In genomic region chr1:202643397-202644218, GRCh38 we compare ENCODE assay signal across 7 cellular contexts.
DNase-seq lines count a peak whose midpoint lies in the region; ATAC-seq, FAIRE-seq and TF ChIP-seq lines count a peak whose summit lies in the region.

No MANE protein-coding gene starts in this region.

- H3K27me3 ChIP-seq in H7 (ENCODE audit: control insufficient read depth, insufficient read depth, low read length) (peaks cover 27% of the 10 kb centered on the region), SK-N-SH (ENCODE audit: insufficient read depth) (peaks cover 80% of the 10 kb centered on the region), PC-3 (ENCODE audit: low read length) (peaks cover 24% of the 10 kb centered on the region)

- H3K4me2 ChIP-seq in SK-N-SH, result peak overlapping the region; percentile 85
- H3K4me2 ChIP-seq in PC-3 (ENCODE audit: low read length), result no peak overlapping the region

- H3K27ac ChIP-seq in SK-N-SH (ENCODE audit: low read depth in 2 of 2, low read length in 1 of 2) (no peak overlapping the region), kidney (ENCODE audit: low read depth in 2 of 2, low read length in 2 of 2) (no peak overlapping the region), PC-3 (ENCODE audit: low read length) (no peak overlapping the region)

- no TSS peak for BruUV-seq in PC-3 (replicated peaks; lab: Mats Ljungman, UMichigan)

- H3K9me3 ChIP-seq in SK-N-SH (no peaks in the 10 kb centered on the region), kidney (ENCODE audit: control insufficient read depth in 1 of 2, low read length in 2 of 2) (no peaks in the 10 kb centered on the region), PC-3 (ENCODE audit: low read length) (no peaks in the 10 kb centered on the region)

- no peak for TF ChIP-seq RAD21 in SK-N-SH (IDR thresholded peaks at IDR 0.05; ENCODE audit: low read length)

- peak overlapping the region; percentile 76 for H3K4me3 ChIP-seq in H7 (ENCODE audit: insufficient read depth, low read depth, low read length)
- peak overlapping the region; percentile 42 to 53 for H3K4me3 ChIP-seq in SK-N-SH (ENCODE audit: low read depth in 2 of 2, low read length in 1 of 2)
- H3K4me3 ChIP-seq in kidney (ENCODE audit: low read length in 2 of 2), result peak overlapping the region in 1 of 2 donors; percentile 32
- no peak overlapping the region for H3K4me3 ChIP-seq in PC-3 (ENCODE audit: low read length)

- H3K9me3 Mint-ChIP-seq in glutamatergic neuron (ENCODE audit: unreplicated experiment), result peaks cover 15% of the 10 kb centered on the region

- no peak overlapping the region for H2AFZ ChIP-seq in SK-N-SH (ENCODE audit: low read depth)
- H2AFZ ChIP-seq in PC-3 (ENCODE audit: low read length), result no peak overlapping the region

- H3F3A ChIP-seq in SK-N-SH (replicated peaks; ENCODE audit: insufficient read depth), result no peaks in the 10 kb centered on the region
- H3F3A ChIP-seq in PC-3 (ENCODE audit: low read length, unreplicated experiment), result no peaks in the 10 kb centered on the region

- DNase-seq in H7, result peak; percentile 88
- peak; percentile 70 for DNase-seq in SK-N-SH
- peak; percentile 50 for DNase-seq in glutamatergic neuron
- DNase-seq in sciatic nerve (ENCODE audit: low spot score), result no peak
- DNase-seq in kidney, result no peak
- DNase-seq in PC-3, result no peak
- no peak for DNase-seq in cerebellum (ENCODE audit: low spot score)

- no peak for FAIRE-seq in kidney (lab: Jason Lieb, UNC)

- no peak for TF ChIP-seq CTCF in SK-N-SH (IDR thresholded peaks at IDR 0.05)
- TF ChIP-seq CTCF in glutamatergic neuron (IDR thresholded peaks at IDR 0.05; ENCODE audit: partially characterized antibody, unreplicated experiment), result no peak
- no peak for TF ChIP-seq CTCF in kidney (IDR thresholded peaks at IDR 0.05; ENCODE audit: borderline replicate concordance, extremely low read depth, insufficient read depth)
- no peak for TF ChIP-seq CTCF in PC-3 (conservative IDR thresholded peaks at IDR 0.05; ENCODE audit: low read depth, low read length)

- H3K9me2 ChIP-seq in SK-N-SH, result no peaks in the 10 kb centered on the region
- H3K9me2 ChIP-seq in PC-3 (replicated peaks; ENCODE audit: low read length), result no peaks in the 10 kb centered on the region

- H3K27ac Mint-ChIP-seq in glutamatergic neuron (ENCODE audit: unreplicated experiment), result no peak overlapping the region

- POLR2A ChIA-PET in SK-N-SH (lab: Yijun Ruan, JAX) (no interaction called here), PC-3 (lab: Charles Lee; ENCODE audit: unreplicated experiment) (no interaction called here)

- H3K4me1 ChIP-seq in SK-N-SH (ENCODE audit: control insufficient read depth in 1 of 2, insufficient read depth in 2 of 2, low read depth in 1 of 2, low read length in 1 of 2) (peaks cover 0 to 12% of the 10 kb centered on the region in 2 experiments; a peak in 2 of 4 replicates), kidney (ENCODE audit: control insufficient read depth in 1 of 2, insufficient read depth in 1 of 2, low read depth in 1 of 2, low read length in 2 of 2) (peaks cover 0 to 9% of the 10 kb centered on the region in 2 donors), PC-3 (ENCODE audit: insufficient read depth, low read length) (no peaks in the 10 kb centered on the region)

- H3K36me3 Mint-ChIP-seq in glutamatergic neuron (ENCODE audit: unreplicated experiment), result no peaks in the 10 kb centered on the region

- H3K4me1 Mint-ChIP-seq in glutamatergic neuron (ENCODE audit: low read depth, unreplicated experiment), result peaks cover 25% of the 10 kb centered on the region

- WGBS in SK-N-SH (ENCODE audit: low lambda C conversion rate), result 6% methylated on average over 50 of the region's 55 CpGs

- intact Hi-C loops in sciatic nerve (cut with DNase I), result no loop called here
- intact Hi-C loops in kidney (cut with DNase I), result no loop called here
- intact Hi-C loops in PC-3 (cut with micrococcal nuclease), result no loop called here

- no peak overlapping the region for H3K9ac ChIP-seq in SK-N-SH
- no peak overlapping the region for H3K9ac ChIP-seq in kidney (ENCODE audit: low read length in 2 of 2)
- H3K9ac ChIP-seq in PC-3 (ENCODE audit: low read length), result no peak overlapping the region

- H3K27me3 Mint-ChIP-seq in glutamatergic neuron (ENCODE audit: unreplicated experiment), result peaks cover 8% of the 10 kb centered on the region

- H3K79me2 ChIP-seq in SK-N-SH (ENCODE audit: insufficient read depth) (no peaks in the 10 kb centered on the region), PC-3 (ENCODE audit: low read length) (no peaks in the 10 kb centered on the region)

- H3K4me3 Mint-ChIP-seq in glutamatergic neuron (ENCODE audit: unreplicated experiment), result peak overlapping the region; percentile 83

- TF ChIP-seq EP300 in SK-N-SH (IDR thresholded peaks at IDR 0.05; ENCODE audit: borderline replicate concordance in 1 of 2, low read depth in 1 of 2, low read length in 1 of 2), result no peak

- ATAC-seq in sciatic nerve, result peak; percentile 34
- ATAC-seq in PC-3, result no peak; the same call in 1 of the 2 replicates

- CTCF ChIA-PET in SK-N-SH (lab: Yijun Ruan, JAX), result interaction anchor here (1.3 to 1.4 kb wide), 2 partner anchors 18 to 43 kb away, joined by 3 to 5 read pairs; no protein-coding TSS in a partner anchor
- CTCF ChIA-PET in PC-3 (lab: Charles Lee), result no interaction called here

- H3K36me3 ChIP-seq in H7 (replicated peaks; ENCODE audit: control insufficient read depth, insufficient read depth, low read length) (no peaks in the 10 kb centered on the region), SK-N-SH (replicated peaks in 1 of 2; ENCODE audit: control insufficient read depth in 1 of 2, insufficient read depth in 2 of 2, low read length in 1 of 2) (no peaks in the 10 kb centered on the region), kidney (ENCODE audit: control insufficient read depth in 1 of 2, insufficient read depth in 2 of 2, low read length in 2 of 2) (no peaks in the 10 kb centered on the region), PC-3 (ENCODE audit: low read depth, low read length) (no peaks in the 10 kb centered on the region)

- H4K20me1 ChIP-seq in SK-N-SH (ENCODE audit: insufficient read depth), result 0 out of 2 replicates have a peak, but pooled peaks cover 3% of the 10 kb centered on the region
- H4K20me1 ChIP-seq in PC-3 (ENCODE audit: low read length), result no peaks in the 10 kb centered on the region

TF ChIP-seq in SK-N-SH, 30 proteins besides CTCF, POLR2A, EP300 and RAD21:
- TF ChIP-seq TAF1 (IDR thresholded peaks at IDR 0.05; ENCODE audit: borderline replicate concordance, low read depth, low read length) (no peak), EZH2phosphoT487 (IDR thresholded peaks at IDR 0.05; ENCODE audit: borderline replicate concordance, low read depth) (peak; percentile 93; the same call in 1 of the 2 replicates), RFX5 (IDR thresholded peaks at IDR 0.05; ENCODE audit: low read length) (no peak), MEF2A (IDR thresholded peaks at IDR 0.05; ENCODE audit: borderline replicate concordance, low read depth) (no peak)

Comparison
In these comparisons a context has a peak if more than half of its experiments do, and no peak if none do; other contexts are left out.
1. DNase-seq: peak in H7 (single experiment), SK-N-SH (single experiment) and glutamatergic neuron (single experiment); none in sciatic nerve (single experiment), kidney (single experiment), PC-3 (single experiment) and cerebellum (single experiment).